ENCODE assay signal across 16 cellular contexts in genomic region chr1:211750599-211750998, GRCh38.
"Had no signal": no experiment of that assay in that cellular context is flagged by ENCODE, and none has a peak within 500 bp of the region (broad histone marks: within the 10 kb centered on the region; RNA-seq: fewer than 3 reads in every experiment).

No MANE protein-coding gene starts in this region.

- ATAC-seq: foreskin keratinocyte, psoas muscle, sciatic nerve, T-cell had no signal

- H3K27ac ChIP-seq: colonic mucosa, foreskin keratinocyte, neural progenitor cell, psoas muscle, spleen, stomach, thyroid gland had no signal

- H3K4me3 ChIP-seq: colonic mucosa, neural progenitor cell, psoas muscle, spleen, stomach, thyroid gland had no signal

- H3K9me3 ChIP-seq: colonic mucosa, psoas muscle, spleen, stomach, thyroid gland had no signal

- H3K27me3 ChIP-seq: colonic mucosa, foreskin keratinocyte, neural progenitor cell, spleen, stomach, thyroid gland had no signal

- DNase-seq: activated CD4-positive, alpha-beta T cell treated with anti-CD3 and anti-CD28 coated beads for 1 hour; activated CD4-positive, alpha-beta T cell treated with anti-CD3 and anti-CD28 coated beads, Interleukin-2, amount 50 U/mL, for 4 hours; activated naive CD4-positive, alpha-beta T cell treated with anti-CD3 and anti-CD28 coated beads, Interleukin-2, amount 10 ng/mL, durations not matched to agents 7 days and 5 days; activated T-cell treated with anti-CD3 and anti-CD28 coated beads for 4 hours; central memory CD4-positive, alpha-beta T cell; colonic mucosa; foreskin keratinocyte; immature natural killer cell; psoas muscle; spleen; stomach; T-cell; T-helper 9 cell; thyroid gland had no signal

- H3K36me3 ChIP-seq: colonic mucosa, neural progenitor cell had no signal
